Comparison of ENCODE assay signal across 1 cellular context in the genomic region with DNA sequence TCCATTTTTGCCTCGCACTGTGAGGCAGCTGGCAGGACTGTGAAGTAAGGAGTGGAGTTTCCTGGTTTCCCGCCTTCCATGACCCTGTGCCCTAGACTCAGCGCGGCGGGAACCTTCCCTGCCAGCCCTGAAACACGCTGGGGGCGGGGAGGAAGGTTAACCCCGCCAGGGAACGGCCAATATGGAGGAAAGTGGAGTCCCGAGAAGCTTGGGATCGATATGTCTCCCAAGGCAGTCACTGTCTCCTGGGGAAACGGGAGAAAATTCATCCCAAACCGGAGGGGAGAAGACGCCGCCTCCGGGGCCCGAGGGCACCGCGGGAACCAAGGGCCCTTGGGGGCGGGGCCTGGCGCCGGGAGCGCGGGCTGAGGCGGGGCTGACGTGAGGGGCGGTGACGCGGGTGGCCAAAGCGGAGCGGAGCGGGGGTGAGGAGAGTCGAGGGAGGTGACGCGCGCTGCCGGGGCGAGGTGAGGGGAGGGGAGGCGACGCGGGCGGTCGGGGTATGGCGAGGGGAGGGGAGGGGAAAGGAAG.
TF ChIP-seq lines count a peak whose summit lies in the region.

A gene with protein sequence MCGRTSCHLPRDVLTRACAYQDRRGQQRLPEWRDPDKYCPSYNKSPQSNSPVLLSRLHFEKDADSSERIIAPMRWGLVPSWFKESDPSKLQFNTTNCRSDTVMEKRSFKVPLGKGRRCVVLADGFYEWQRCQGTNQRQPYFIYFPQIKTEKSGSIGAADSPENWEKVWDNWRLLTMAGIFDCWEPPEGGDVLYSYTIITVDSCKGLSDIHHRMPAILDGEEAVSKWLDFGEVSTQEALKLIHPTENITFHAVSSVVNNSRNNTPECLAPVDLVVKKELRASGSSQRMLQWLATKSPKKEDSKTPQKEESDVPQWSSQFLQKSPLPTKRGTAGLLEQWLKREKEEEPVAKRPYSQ (plus strand): TSS at position 432 of the 531 bp plus-strand sequence. CDS start 863 bp downstream, outside the sequence.

TF ChIP-seq in HepG2, 621 proteins besides CTCF, POLR2A, EP300 and RAD21 (continued from another document and continues in another):
- TF ChIP-seq, protein P1, sequence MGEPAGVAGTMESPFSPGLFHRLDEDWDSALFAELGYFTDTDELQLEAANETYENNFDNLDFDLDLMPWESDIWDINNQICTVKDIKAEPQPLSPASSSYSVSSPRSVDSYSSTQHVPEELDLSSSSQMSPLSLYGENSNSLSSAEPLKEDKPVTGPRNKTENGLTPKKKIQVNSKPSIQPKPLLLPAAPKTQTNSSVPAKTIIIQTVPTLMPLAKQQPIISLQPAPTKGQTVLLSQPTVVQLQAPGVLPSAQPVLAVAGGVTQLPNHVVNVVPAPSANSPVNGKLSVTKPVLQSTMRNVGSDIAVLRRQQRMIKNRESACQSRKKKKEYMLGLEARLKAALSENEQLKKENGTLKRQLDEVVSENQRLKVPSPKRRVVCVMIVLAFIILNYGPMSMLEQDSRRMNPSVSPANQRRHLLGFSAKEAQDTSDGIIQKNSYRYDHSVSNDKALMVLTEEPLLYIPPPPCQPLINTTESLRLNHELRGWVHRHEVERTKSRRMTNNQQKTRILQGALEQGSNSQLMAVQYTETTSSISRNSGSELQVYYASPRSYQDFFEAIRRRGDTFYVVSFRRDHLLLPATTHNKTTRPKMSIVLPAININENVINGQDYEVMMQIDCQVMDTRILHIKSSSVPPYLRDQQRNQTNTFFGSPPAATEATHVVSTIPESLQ (CRISPR knock-in tag; conservative IDR thresholded peaks at IDR 0.05): no peak
- no peak for TF ChIP-seq RFXAP (CRISPR knock-in tag; IDR thresholded peaks at IDR 0.05; ENCODE audit: borderline replicate concordance)
- TF ChIP-seq, protein P2, sequence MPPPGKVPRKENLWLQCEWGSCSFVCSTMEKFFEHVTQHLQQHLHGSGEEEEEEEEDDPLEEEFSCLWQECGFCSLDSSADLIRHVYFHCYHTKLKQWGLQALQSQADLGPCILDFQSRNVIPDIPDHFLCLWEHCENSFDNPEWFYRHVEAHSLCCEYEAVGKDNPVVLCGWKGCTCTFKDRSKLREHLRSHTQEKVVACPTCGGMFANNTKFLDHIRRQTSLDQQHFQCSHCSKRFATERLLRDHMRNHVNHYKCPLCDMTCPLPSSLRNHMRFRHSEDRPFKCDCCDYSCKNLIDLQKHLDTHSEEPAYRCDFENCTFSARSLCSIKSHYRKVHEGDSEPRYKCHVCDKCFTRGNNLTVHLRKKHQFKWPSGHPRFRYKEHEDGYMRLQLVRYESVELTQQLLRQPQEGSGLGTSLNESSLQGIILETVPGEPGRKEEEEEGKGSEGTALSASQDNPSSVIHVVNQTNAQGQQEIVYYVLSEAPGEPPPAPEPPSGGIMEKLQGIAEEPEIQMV (CRISPR knock-in tag; IDR thresholded peaks at IDR 0.05; ENCODE audit: low read depth): peak; percentile 73; the same call in 1 of the 2 replicates
- no peak for TF ChIP-seq ZNF768 (CRISPR knock-in tag; IDR thresholded peaks at IDR 0.05)
- TF ChIP-seq, protein P3, sequence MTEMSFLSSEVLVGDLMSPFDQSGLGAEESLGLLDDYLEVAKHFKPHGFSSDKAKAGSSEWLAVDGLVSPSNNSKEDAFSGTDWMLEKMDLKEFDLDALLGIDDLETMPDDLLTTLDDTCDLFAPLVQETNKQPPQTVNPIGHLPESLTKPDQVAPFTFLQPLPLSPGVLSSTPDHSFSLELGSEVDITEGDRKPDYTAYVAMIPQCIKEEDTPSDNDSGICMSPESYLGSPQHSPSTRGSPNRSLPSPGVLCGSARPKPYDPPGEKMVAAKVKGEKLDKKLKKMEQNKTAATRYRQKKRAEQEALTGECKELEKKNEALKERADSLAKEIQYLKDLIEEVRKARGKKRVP (CRISPR knock-in tag; IDR thresholded peaks at IDR 0.05): peak in 1 of 2 experiments; percentile 30; a peak in 1 of 4 replicates
- peak; percentile 46; the same call in 1 of the 2 replicates for TF ChIP-seq HDAC1 (CRISPR knock-in tag; IDR thresholded peaks at IDR 0.05)
- no peak for TF ChIP-seq PHF20 (CRISPR knock-in tag; IDR thresholded peaks at IDR 0.05)
- TF ChIP-seq ZNF878 (CRISPR knock-in tag; IDR thresholded peaks at IDR 0.05): no peak
- TF ChIP-seq ZNF317 (CRISPR knock-in tag; IDR thresholded peaks at IDR 0.05): 0 out of 2 replicates have a peak, but pooled peaks have one; percentile 36
- TF ChIP-seq RNF2 (conservative IDR thresholded peaks at IDR 0.05; ENCODE audit: low read depth): no peak
- TF ChIP-seq, protein P4, sequence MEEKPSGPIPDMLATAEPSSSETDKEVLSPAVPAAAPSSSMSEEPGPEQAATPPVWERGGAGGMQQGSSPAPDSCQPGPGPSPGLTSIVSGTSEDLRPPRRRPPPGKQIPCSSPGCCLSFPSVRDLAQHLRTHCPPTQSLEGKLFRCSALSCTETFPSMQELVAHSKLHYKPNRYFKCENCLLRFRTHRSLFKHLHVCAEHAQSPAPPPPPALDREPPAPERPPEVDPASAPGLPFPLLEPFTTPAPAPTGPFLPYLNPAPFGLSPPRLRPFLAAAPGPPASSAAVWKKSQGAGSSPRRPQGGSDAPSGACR (CRISPR knock-in tag; IDR thresholded peaks at IDR 0.05): no peak
- peak; percentile 40 to 46; a peak in 2 of 4 replicates for TF ChIP-seq NR2F1 (CRISPR knock-in tag; IDR thresholded peaks at IDR 0.05)
- TF ChIP-seq, protein P5, sequence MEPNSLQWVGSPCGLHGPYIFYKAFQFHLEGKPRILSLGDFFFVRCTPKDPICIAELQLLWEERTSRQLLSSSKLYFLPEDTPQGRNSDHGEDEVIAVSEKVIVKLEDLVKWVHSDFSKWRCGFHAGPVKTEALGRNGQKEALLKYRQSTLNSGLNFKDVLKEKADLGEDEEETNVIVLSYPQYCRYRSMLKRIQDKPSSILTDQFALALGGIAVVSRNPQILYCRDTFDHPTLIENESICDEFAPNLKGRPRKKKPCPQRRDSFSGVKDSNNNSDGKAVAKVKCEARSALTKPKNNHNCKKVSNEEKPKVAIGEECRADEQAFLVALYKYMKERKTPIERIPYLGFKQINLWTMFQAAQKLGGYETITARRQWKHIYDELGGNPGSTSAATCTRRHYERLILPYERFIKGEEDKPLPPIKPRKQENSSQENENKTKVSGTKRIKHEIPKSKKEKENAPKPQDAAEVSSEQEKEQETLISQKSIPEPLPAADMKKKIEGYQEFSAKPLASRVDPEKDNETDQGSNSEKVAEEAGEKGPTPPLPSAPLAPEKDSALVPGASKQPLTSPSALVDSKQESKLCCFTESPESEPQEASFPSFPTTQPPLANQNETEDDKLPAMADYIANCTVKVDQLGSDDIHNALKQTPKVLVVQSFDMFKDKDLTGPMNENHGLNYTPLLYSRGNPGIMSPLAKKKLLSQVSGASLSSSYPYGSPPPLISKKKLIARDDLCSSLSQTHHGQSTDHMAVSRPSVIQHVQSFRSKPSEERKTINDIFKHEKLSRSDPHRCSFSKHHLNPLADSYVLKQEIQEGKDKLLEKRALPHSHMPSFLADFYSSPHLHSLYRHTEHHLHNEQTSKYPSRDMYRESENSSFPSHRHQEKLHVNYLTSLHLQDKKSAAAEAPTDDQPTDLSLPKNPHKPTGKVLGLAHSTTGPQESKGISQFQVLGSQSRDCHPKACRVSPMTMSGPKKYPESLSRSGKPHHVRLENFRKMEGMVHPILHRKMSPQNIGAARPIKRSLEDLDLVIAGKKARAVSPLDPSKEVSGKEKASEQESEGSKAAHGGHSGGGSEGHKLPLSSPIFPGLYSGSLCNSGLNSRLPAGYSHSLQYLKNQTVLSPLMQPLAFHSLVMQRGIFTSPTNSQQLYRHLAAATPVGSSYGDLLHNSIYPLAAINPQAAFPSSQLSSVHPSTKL (CRISPR knock-in tag; IDR thresholded peaks at IDR 0.05): no peak
- TF ChIP-seq, protein P6, sequence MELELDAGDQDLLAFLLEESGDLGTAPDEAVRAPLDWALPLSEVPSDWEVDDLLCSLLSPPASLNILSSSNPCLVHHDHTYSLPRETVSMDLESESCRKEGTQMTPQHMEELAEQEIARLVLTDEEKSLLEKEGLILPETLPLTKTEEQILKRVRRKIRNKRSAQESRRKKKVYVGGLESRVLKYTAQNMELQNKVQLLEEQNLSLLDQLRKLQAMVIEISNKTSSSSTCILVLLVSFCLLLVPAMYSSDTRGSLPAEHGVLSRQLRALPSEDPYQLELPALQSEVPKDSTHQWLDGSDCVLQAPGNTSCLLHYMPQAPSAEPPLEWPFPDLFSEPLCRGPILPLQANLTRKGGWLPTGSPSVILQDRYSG (CRISPR knock-in tag; IDR thresholded peaks at IDR 0.05): no peak
- TF ChIP-seq TBX3 (IDR thresholded peaks at IDR 0.05; ENCODE audit: borderline replicate concordance): no peak
- TF ChIP-seq, protein P7, sequence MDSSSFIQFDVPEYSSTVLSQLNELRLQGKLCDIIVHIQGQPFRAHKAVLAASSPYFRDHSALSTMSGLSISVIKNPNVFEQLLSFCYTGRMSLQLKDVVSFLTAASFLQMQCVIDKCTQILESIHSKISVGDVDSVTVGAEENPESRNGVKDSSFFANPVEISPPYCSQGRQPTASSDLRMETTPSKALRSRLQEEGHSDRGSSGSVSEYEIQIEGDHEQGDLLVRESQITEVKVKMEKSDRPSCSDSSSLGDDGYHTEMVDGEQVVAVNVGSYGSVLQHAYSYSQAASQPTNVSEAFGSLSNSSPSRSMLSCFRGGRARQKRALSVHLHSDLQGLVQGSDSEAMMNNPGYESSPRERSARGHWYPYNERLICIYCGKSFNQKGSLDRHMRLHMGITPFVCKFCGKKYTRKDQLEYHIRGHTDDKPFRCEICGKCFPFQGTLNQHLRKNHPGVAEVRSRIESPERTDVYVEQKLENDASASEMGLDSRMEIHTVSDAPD (CRISPR knock-in tag; IDR thresholded peaks at IDR 0.05): 0 out of 2 replicates have a peak, but pooled peaks have one; percentile 25
- no peak for TF ChIP-seq GABPB1 (CRISPR knock-in tag; IDR thresholded peaks at IDR 0.05)
- TF ChIP-seq ZNF160 (CRISPR knock-in tag; IDR thresholded peaks at IDR 0.05): no peak
- TF ChIP-seq, protein P8, sequence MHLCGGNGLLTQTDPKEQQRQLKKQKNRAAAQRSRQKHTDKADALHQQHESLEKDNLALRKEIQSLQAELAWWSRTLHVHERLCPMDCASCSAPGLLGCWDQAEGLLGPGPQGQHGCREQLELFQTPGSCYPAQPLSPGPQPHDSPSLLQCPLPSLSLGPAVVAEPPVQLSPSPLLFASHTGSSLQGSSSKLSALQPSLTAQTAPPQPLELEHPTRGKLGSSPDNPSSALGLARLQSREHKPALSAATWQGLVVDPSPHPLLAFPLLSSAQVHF (CRISPR knock-in tag; IDR thresholded peaks at IDR 0.05): no peak
- TF ChIP-seq, protein P9, sequence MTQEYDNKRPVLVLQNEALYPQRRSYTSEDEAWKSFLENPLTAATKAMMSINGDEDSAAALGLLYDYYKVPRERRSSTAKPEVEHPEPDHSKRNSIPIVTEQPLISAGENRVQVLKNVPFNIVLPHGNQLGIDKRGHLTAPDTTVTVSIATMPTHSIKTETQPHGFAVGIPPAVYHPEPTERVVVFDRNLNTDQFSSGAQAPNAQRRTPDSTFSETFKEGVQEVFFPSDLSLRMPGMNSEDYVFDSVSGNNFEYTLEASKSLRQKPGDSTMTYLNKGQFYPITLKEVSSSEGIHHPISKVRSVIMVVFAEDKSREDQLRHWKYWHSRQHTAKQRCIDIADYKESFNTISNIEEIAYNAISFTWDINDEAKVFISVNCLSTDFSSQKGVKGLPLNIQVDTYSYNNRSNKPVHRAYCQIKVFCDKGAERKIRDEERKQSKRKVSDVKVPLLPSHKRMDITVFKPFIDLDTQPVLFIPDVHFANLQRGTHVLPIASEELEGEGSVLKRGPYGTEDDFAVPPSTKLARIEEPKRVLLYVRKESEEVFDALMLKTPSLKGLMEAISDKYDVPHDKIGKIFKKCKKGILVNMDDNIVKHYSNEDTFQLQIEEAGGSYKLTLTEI (CRISPR knock-in tag; conservative IDR thresholded peaks at IDR 0.05): no peak
- TF ChIP-seq ZNF780A (CRISPR knock-in tag; IDR thresholded peaks at IDR 0.05): 0 out of 2 replicates have a peak, but pooled peaks have one; percentile 24
- TF ChIP-seq, protein P10, sequence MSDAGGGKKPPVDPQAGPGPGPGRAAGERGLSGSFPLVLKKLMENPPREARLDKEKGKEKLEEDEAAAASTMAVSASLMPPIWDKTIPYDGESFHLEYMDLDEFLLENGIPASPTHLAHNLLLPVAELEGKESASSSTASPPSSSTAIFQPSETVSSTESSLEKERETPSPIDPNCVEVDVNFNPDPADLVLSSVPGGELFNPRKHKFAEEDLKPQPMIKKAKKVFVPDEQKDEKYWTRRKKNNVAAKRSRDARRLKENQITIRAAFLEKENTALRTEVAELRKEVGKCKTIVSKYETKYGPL (CRISPR knock-in tag; IDR thresholded peaks at IDR 0.05): no peak
- TF ChIP-seq SALL1 (CRISPR knock-in tag; IDR thresholded peaks at IDR 0.05): peak; percentile 22; the same call in 1 of the 2 replicates
- TF ChIP-seq MED8 (CRISPR knock-in tag; IDR thresholded peaks at IDR 0.05; ENCODE audit: insufficient replicate concordance): peak; percentile 50
- TF ChIP-seq, protein P11, sequence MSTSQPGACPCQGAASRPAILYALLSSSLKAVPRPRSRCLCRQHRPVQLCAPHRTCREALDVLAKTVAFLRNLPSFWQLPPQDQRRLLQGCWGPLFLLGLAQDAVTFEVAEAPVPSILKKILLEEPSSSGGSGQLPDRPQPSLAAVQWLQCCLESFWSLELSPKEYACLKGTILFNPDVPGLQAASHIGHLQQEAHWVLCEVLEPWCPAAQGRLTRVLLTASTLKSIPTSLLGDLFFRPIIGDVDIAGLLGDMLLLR (CRISPR knock-in tag; IDR thresholded peaks at IDR 0.05): no peak
- no peak for TF ChIP-seq ZNF660 (CRISPR knock-in tag; IDR thresholded peaks at IDR 0.05; ENCODE audit: borderline replicate concordance, low read depth)
- no peak for TF ChIP-seq ZNF331 (CRISPR knock-in tag; IDR thresholded peaks at IDR 0.05)
- TF ChIP-seq ZKSCAN8 (CRISPR knock-in tag; IDR thresholded peaks at IDR 0.05; ENCODE audit: borderline replicate concordance): no peak
- TF ChIP-seq, protein P12, sequence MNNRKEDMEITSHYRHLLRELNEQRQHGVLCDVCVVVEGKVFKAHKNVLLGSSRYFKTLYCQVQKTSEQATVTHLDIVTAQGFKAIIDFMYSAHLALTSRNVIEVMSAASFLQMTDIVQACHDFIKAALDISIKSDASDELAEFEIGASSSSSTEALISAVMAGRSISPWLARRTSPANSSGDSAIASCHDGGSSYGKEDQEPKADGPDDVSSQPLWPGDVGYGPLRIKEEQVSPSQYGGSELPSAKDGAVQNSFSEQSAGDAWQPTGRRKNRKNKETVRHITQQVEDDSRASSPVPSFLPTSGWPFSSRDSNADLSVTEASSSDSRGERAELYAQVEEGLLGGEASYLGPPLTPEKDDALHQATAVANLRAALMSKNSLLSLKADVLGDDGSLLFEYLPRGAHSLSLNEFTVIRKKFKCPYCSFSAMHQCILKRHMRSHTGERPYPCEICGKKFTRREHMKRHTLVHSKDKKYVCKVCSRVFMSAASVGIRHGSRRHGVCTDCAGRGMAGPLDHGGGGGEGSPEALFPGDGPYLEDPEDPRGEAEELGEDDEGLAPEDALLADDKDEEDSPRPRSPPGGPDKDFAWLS (CRISPR knock-in tag; IDR thresholded peaks at IDR 0.05; ENCODE audit: borderline replicate concordance): no peak
- peak; percentile 99 for TF ChIP-seq KDM2A (CRISPR knock-in tag; IDR thresholded peaks at IDR 0.05; ENCODE audit: borderline replicate concordance, low read depth)
- no peak for TF ChIP-seq HOXD1 (CRISPR knock-in tag; IDR thresholded peaks at IDR 0.05)
- no peak for TF ChIP-seq ZNF761 (CRISPR knock-in tag; conservative IDR thresholded peaks at IDR 0.05)
- no peak for TF ChIP-seq EZH2 (conservative IDR thresholded peaks at IDR 0.05; ENCODE audit: low read depth, low read length)
- TF ChIP-seq ZSCAN25 (CRISPR knock-in tag; IDR thresholded peaks at IDR 0.05): no peak
- TF ChIP-seq, protein P13, sequence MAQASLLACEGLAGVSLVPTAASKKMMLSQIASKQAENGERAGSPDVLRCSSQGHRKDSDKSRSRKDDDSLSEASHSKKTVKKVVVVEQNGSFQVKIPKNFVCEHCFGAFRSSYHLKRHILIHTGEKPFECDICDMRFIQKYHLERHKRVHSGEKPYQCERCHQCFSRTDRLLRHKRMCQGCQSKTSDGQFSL (CRISPR knock-in tag; IDR thresholded peaks at IDR 0.05): 0 out of 2 replicates have a peak, but pooled peaks have one; percentile 9
- TF ChIP-seq ZNF782 (CRISPR knock-in tag; IDR thresholded peaks at IDR 0.05; ENCODE audit: borderline replicate concordance): peak; percentile 59; the same call in 1 of the 2 replicates
- TF ChIP-seq ZNF101 (CRISPR knock-in tag; IDR thresholded peaks at IDR 0.05; ENCODE audit: borderline replicate concordance, low read depth): no peak
